Comparison of ENCODE assay signal across 16 cellular contexts in genomic region chr5:66362676-66363075, GRCh38.
A peak's percentile ranks its signal among the peaks of the same experiment; 100 is the strongest.
DNase-seq lines count a peak whose midpoint lies in the region; ATAC-seq, FAIRE-seq and TF ChIP-seq lines count a peak whose summit lies in the region.
"Had no signal": no experiment of that assay in that cellular context is flagged by ENCODE, and none has a peak within 500 bp of the region (broad histone marks: within the 10 kb centered on the region; RNA-seq: fewer than 3 reads in every experiment).

No MANE protein-coding gene starts in this region.

- no peak overlapping the region for H3K4ac ChIP-seq in trophoblast cell (ENCODE audit: low read depth, low read length)

- no peaks in the 10 kb centered on the region for H3K79me1 ChIP-seq in trophoblast cell (ENCODE audit: low read length)

- H2BK120ac ChIP-seq in trophoblast cell (ENCODE audit: insufficient read depth, low read length, poor library complexity) = no peak overlapping the region

- intact Hi-C loops in Right ventricle myocardium inferior (cut with DNase I) (no loop called here), cardiac septum (cut with DNase I) (no loop called here), heart right ventricle (cut with DNase I) (loop anchor here in 2 of 10 donors (2.0 to 10.0 kb wide), 2 partner anchors 38 to 72 kb away; no protein-coding TSS in a partner anchor), right cardiac atrium (cut with DNase I) (no loop called here)

- H4K8ac ChIP-seq in trophoblast cell (ENCODE audit: low read depth, low read length) = no peak overlapping the region

- no peak overlapping the region for H2BK5ac ChIP-seq in trophoblast cell (ENCODE audit: low read depth, low read length, poor library complexity)

- H3K79me2 ChIP-seq in trophoblast cell (ENCODE audit: control insufficient read depth, insufficient read depth, low read length, poor library complexity) = no peaks in the 10 kb centered on the region

- peak overlapping the region; percentile 13 to 93 (median 79) for H3K27ac ChIP-seq in heart right ventricle
- H3K27ac ChIP-seq in right cardiac atrium (ENCODE audit: low read length) = peak overlapping the region; percentile 53
- H3K27ac ChIP-seq in trophoblast cell (ENCODE audit: low read depth, low read length) = no peak overlapping the region
- H3K27ac ChIP-seq: 22Rv1 had no signal

- H3K14ac ChIP-seq in trophoblast cell (ENCODE audit: low read length) = no peak overlapping the region

- H3K9ac ChIP-seq in trophoblast cell (ENCODE audit: low read length) = no peak overlapping the region

- H2AFZ ChIP-seq in trophoblast cell (ENCODE audit: insufficient read depth, low read length, poor library complexity) = no peak overlapping the region

- H3K27me3 ChIP-seq in heart right ventricle (no peaks in the 10 kb centered on the region), right cardiac atrium (ENCODE audit: control insufficient read depth, insufficient read depth) (no peaks in the 10 kb centered on the region), trophoblast cell (ENCODE audit: insufficient read depth, low read length) (no peaks in the 10 kb centered on the region)

- H3K4me2 ChIP-seq in trophoblast cell (ENCODE audit: low read length) = no peak overlapping the region
- H3K4me2 ChIP-seq: GM23338 had no signal

- H3K4me3 ChIP-seq in heart right ventricle = no peak overlapping the region
- no peak overlapping the region for H3K4me3 ChIP-seq in right cardiac atrium (ENCODE audit: low read length)
- H3K4me3 ChIP-seq in trophoblast cell (ENCODE audit: low read depth, low read length) = no peak overlapping the region
- H3K4me3 ChIP-seq: GM12878, GM23338 had no signal

- peak in 1 of 9 donors; percentile 7 for TF ChIP-seq CTCF in heart right ventricle (IDR thresholded peaks at IDR 0.05)

- FAIRE-seq in urothelium cell line (lab: Jason Lieb, UNC) = no peak
- FAIRE-seq: GM12878, GM18507 had no signal

- H3K18ac ChIP-seq in trophoblast cell (ENCODE audit: low read length) = no peak overlapping the region

- peaks cover 0 to 75% (median 19%) of the 10 kb centered on the region in 9 donors for H3K4me1 ChIP-seq in heart right ventricle
- H3K4me1 ChIP-seq in right cardiac atrium (ENCODE audit: control insufficient read depth, insufficient read depth, low read length) = peaks cover 5% of the 10 kb centered on the region
- H3K4me1 ChIP-seq in trophoblast cell (ENCODE audit: control insufficient read depth in 1 of 2, insufficient read depth in 2 of 2, low read length in 2 of 2) = no peaks in the 10 kb centered on the region
- H3K4me1 ChIP-seq: Caco-2 had no signal

- H3K36me3 ChIP-seq in heart right ventricle = no peaks in the 10 kb centered on the region
- H3K36me3 ChIP-seq in trophoblast cell (ENCODE audit: control insufficient read depth in 1 of 2, insufficient read depth in 2 of 2, low read length in 2 of 2) = no peaks in the 10 kb centered on the region

- no peak overlapping the region for H4K12ac ChIP-seq in trophoblast cell (ENCODE audit: low read depth, low read length)

- H3K9me3 ChIP-seq in heart right ventricle (no peaks in the 10 kb centered on the region), right cardiac atrium (ENCODE audit: control insufficient read depth, low read length) (no peaks in the 10 kb centered on the region), trophoblast cell (ENCODE audit: insufficient read depth, low read depth, low read length) (no peaks in the 10 kb centered on the region)
- H3K9me3 ChIP-seq: Caco-2 had no signal

- H4K91ac ChIP-seq in trophoblast cell (ENCODE audit: low read depth, low read length) = no peak overlapping the region

- DNase-seq in Right ventricle myocardium inferior (ENCODE audit: missing footprints) = no peak
- no peak for DNase-seq in cardiac septum (ENCODE audit: low spot score)
- peak in 1 of 2 donors; percentile 23 for DNase-seq in heart right ventricle
- DNase-seq in right cardiac atrium = no peak
- no peak for DNase-seq in trophoblast cell
- DNase-seq in HuH-7 (ENCODE audit: low spot score) = no peak
- DNase-seq in urothelium cell line (ENCODE audit: low spot score) = no peak
- DNase-seq: Caco-2; CD8-positive, alpha-beta memory T cell; DMS53; H7; IMR-90 had no signal

- H3K23ac ChIP-seq in trophoblast cell (ENCODE audit: low read length) = no peak overlapping the region

- WGBS in heart right ventricle, 2 donors = 76 to 78% methylated on average over 4 of the region's 4 CpGs
- WGBS in right cardiac atrium = 83% methylated on average over 4 of the region's 4 CpGs
- no CpG with 5 or more reads among the region's 4 CpGs for WGBS in trophoblast cell (ENCODE audit: extremely low coverage, insufficient coverage, insufficient read length)

- H2BK12ac ChIP-seq in trophoblast cell (ENCODE audit: low read length) = no peak overlapping the region

- no peak overlapping the region for H2AK5ac ChIP-seq in trophoblast cell (ENCODE audit: low read length)

- ATAC-seq in Right ventricle myocardium inferior (peak; percentile 74), heart right ventricle (peak in 6 of 8 donors; percentile 68 to 85 (median 73)), right cardiac atrium (peak; percentile 60 to 66)
- ATAC-seq: GM12878, GM23338 had no signal
